ENCODE assay signal across 8 cellular contexts in genomic region chr17:8628609-8629169, GRCh38. TPM values are rescaled to one million over a fixed set of nuclear protein-coding genes. Genes with fewer than 3 reads are reported as not detected.
A peak's percentile ranks its signal among the peaks of the same experiment; 100 is the strongest.
DNase-seq lines count a peak whose midpoint lies in the region; ATAC-seq and TF ChIP-seq lines count a peak whose summit lies in the region.

No MANE protein-coding gene starts in this region.

- TF ChIP-seq CTCF in IMR-90 (conservative IDR thresholded peaks at IDR 0.05; ENCODE audit: low read depth, low read length) (no peak), chondrocyte (IDR thresholded peaks at IDR 0.05) (no peak)

- no peak overlapping the region for H2BK120ac ChIP-seq in IMR-90 (ENCODE audit: low read depth, low read length)

- peak overlapping the region; percentile 98 for H3K9ac ChIP-seq in IMR-90 (ENCODE audit: low read depth, low read length)

- TF ChIP-seq RAD21 in IMR-90 (IDR thresholded peaks at IDR 0.05; ENCODE audit: low read length) = no peak

- H2AFZ ChIP-seq in IMR-90 (replicated peaks; ENCODE audit: low read length, poor library complexity) = peak overlapping the region; percentile 9

- H4K91ac ChIP-seq in IMR-90 (ENCODE audit: insufficient read depth, low read depth, low read length) = peak overlapping the region; percentile 17; the same call in 1 of the 2 replicates

- WGBS in IMR-90 (ENCODE audit: extremely low coverage in 2 of 2, insufficient read length in 1 of 2), 2 experiments = 40% methylated on average over 1 of the region's 8 CpGs; no CpG with 5 or more reads in 1 of the 2 experiments

- peaks cover 3% of the 10 kb centered on the region for H3K4me1 ChIP-seq in CD8-positive, alpha-beta memory T cell (ENCODE audit: insufficient read depth, low read length)
- H3K4me1 ChIP-seq in IMR-90 (ENCODE audit: control insufficient read depth, insufficient read depth, low read length) = peaks cover 5% of the 10 kb centered on the region

- H3K27ac Mint-ChIP-seq in CD8-positive, alpha-beta memory T cell = no peak overlapping the region
- H3K27ac Mint-ChIP-seq in chondrocyte (ENCODE audit: unreplicated experiment) = peak overlapping the region; percentile 78
- no peak overlapping the region for H3K27ac Mint-ChIP-seq in natural killer cell treated with Interleukin-12 subunit alpha and Interleukin-12 subunit beta and Interleukin-15 and Interleukin-18, amount 100 ng/mL, for 72 hours

- peaks cover 0 to 3% (median 0%) of the 10 kb centered on the region in 3 donors for H3K36me3 Mint-ChIP-seq in CD8-positive, alpha-beta memory T cell
- peaks cover 1% of the 10 kb centered on the region for H3K36me3 Mint-ChIP-seq in chondrocyte (ENCODE audit: low read depth)
- no peaks in the 10 kb centered on the region for H3K36me3 Mint-ChIP-seq in natural killer cell treated with Interleukin-12 subunit alpha and Interleukin-12 subunit beta and Interleukin-15 and Interleukin-18, amount 100 ng/mL, for 72 hours

- dilution Hi-C loops in IMR-90 (cut with HindIII; ENCODE audit: low sequenced_read_pairs, unreplicated experiment) = no loop called here

- peak overlapping the region; percentile 48 for H3K14ac ChIP-seq in IMR-90 (replicated peaks; ENCODE audit: low read depth, low read length)

- peaks cover 41 to 68% of the 10 kb centered on the region in 2 donors for H3K27me3 Mint-ChIP-seq in CD8-positive, alpha-beta memory T cell
- no peaks in the 10 kb centered on the region for H3K27me3 Mint-ChIP-seq in chondrocyte (ENCODE audit: low read depth)
- H3K27me3 Mint-ChIP-seq in natural killer cell treated with Interleukin-12 subunit alpha and Interleukin-12 subunit beta and Interleukin-15 and Interleukin-18, amount 100 ng/mL, for 72 hours = peaks cover 42 to 49% of the 10 kb centered on the region in 2 donors

- peak overlapping the region; percentile 8; the same call in 1 of the 2 replicates for H3K56ac ChIP-seq in IMR-90 (ENCODE audit: extremely low read depth, insufficient read depth, low read length)

- no peak for TF ChIP-seq POLR2A in IMR-90 (IDR thresholded peaks at IDR 0.05; ENCODE audit: low read depth, low read length)

- peaks cover 10% of the 10 kb centered on the region for H3K27me3 ChIP-seq in CD8-positive, alpha-beta memory T cell (ENCODE audit: insufficient read depth, low read length, poor library complexity, severe bottlenecking)
- H3K27me3 ChIP-seq in IMR-90 (ENCODE audit: control insufficient read depth, insufficient read depth, low read length) = no peaks in the 10 kb centered on the region

- H2BK5ac ChIP-seq in IMR-90 (ENCODE audit: low read depth, low read length, poor library complexity, severe bottlenecking) = peak overlapping the region; percentile 35

- H3K4ac ChIP-seq in IMR-90 (ENCODE audit: low read depth, low read length) = peak overlapping the region; percentile 39; the same call in 1 of the 2 replicates

- no peak overlapping the region for H3K4me3 ChIP-seq in CD8-positive, alpha-beta memory T cell (ENCODE audit: low read length)
- peak overlapping the region; percentile 75 for H3K4me3 ChIP-seq in IMR-90 (ENCODE audit: insufficient read depth, low read depth, low read length)

- H4K20me1 ChIP-seq in IMR-90 (ENCODE audit: insufficient read depth, low read length) = peaks cover 15% of the 10 kb centered on the region

- CTCF ChIA-PET in CD8-positive, alpha-beta memory T cell (lab: Charles Lee) = no interaction called here
- CTCF ChIA-PET in IMR-90 (lab: Yijun Ruan, JAX) = no interaction called here

- no peaks in the 10 kb centered on the region for H3K9me3 ChIP-seq in CD8-positive, alpha-beta memory T cell (ENCODE audit: low read length)
- no peaks in the 10 kb centered on the region for H3K9me3 ChIP-seq in IMR-90 (ENCODE audit: control insufficient read depth, insufficient read depth, low read length)

- peak overlapping the region; percentile 6; the same call in 1 of the 2 replicates for H4K5ac ChIP-seq in IMR-90 (ENCODE audit: low read depth, low read length)

- peak overlapping the region; percentile 37 for H3K23ac ChIP-seq in IMR-90 (ENCODE audit: low read depth, low read length)

- ATAC-seq in IMR-90 (ENCODE audit: low read depth) = no peak
- no peak for ATAC-seq in natural killer cell treated with Interleukin-12 subunit alpha and Interleukin-12 subunit beta and Interleukin-15 and Interleukin-18, amount 100 ng/mL, for 72 hours
- no peak for ATAC-seq in GM18511 (IDR thresholded peaks at IDR 0.05; ENCODE audit: unreplicated experiment)
- ATAC-seq in HG02938 (IDR thresholded peaks at IDR 0.05; ENCODE audit: unreplicated experiment) = no peak

- no peak overlapping the region for H2BK20ac ChIP-seq in IMR-90 (ENCODE audit: low read depth, low read length)

- H3K4me3 Mint-ChIP-seq in CD8-positive, alpha-beta memory T cell = peak overlapping the region in 6 of 7 donors; percentile 0 to 75 (median 56)
- H3K4me3 Mint-ChIP-seq in chondrocyte (ENCODE audit: unreplicated experiment) = peak overlapping the region; percentile 99
- H3K4me3 Mint-ChIP-seq in natural killer cell treated with Interleukin-12 subunit alpha and Interleukin-12 subunit beta and Interleukin-15 and Interleukin-18, amount 100 ng/mL, for 72 hours = peak overlapping the region; percentile 32

- no peaks in the 10 kb centered on the region for H3K36me3 ChIP-seq in CD8-positive, alpha-beta memory T cell (ENCODE audit: insufficient read depth, low read length)
- no peaks in the 10 kb centered on the region for H3K36me3 ChIP-seq in IMR-90 (ENCODE audit: control insufficient read depth, insufficient read depth, low read length)

- no peak for DNase-seq in CD8-positive, alpha-beta memory T cell
- DNase-seq in IMR-90 = no peak
- no peak for DNase-seq in chondrocyte (ENCODE audit: low spot score)
- DNase-seq in natural killer cell treated with Interleukin-12 subunit alpha and Interleukin-12 subunit beta and Interleukin-15 and Interleukin-18, amount 100 ng/mL, for 72 hours (ENCODE audit: low spot score) = no peak
- no peak for DNase-seq in NCI-H526 treated with DMSO at 0.1 percent for 48 hours (lab: John Stamatoyannopoulos, UW)
- DNase-seq in globus pallidus (ENCODE audit: low spot score) = no peak

- H2BK15ac ChIP-seq in IMR-90 (ENCODE audit: low read depth, low read length) = no peak overlapping the region

- H4K8ac ChIP-seq in IMR-90 (ENCODE audit: low read depth in 2 of 2, low read length in 2 of 2) = peak overlapping the region in 1 of 2 experiments; percentile 20; a peak in 3 of 4 replicates

- H2AK9ac ChIP-seq in IMR-90 (replicated peaks; ENCODE audit: low read depth, low read length, poor library complexity) = no peak overlapping the region

- intact Hi-C loops in IMR-90 (cut with micrococcal nuclease) = loop anchor here (2.0 to 10.0 kb wide), 2 partner anchors 64 to 244 kb away; partner anchors contain the start of gene RPL26

- POLR2A ChIA-PET in CD8-positive, alpha-beta memory T cell (lab: Charles Lee) = no interaction called here
- POLR2A ChIA-PET in IMR-90 (lab: Charles Lee; ENCODE audit: unreplicated experiment) = no interaction called here

- no peaks in the 10 kb centered on the region for H3K9me3 Mint-ChIP-seq in CD8-positive, alpha-beta memory T cell
- no peaks in the 10 kb centered on the region for H3K9me3 Mint-ChIP-seq in chondrocyte (ENCODE audit: low read depth)
- H3K9me3 Mint-ChIP-seq in natural killer cell treated with Interleukin-12 subunit alpha and Interleukin-12 subunit beta and Interleukin-15 and Interleukin-18, amount 100 ng/mL, for 72 hours = no peaks in the 10 kb centered on the region

- H3K79me1 ChIP-seq in IMR-90 (ENCODE audit: low read depth in 1 of 2, low read length in 2 of 2) = peaks cover 21 to 45% of the 10 kb centered on the region in 2 experiments

- H3K4me2 ChIP-seq in IMR-90 (ENCODE audit: low read depth, low read length) = peak overlapping the region; percentile 95

- H3K9me1 ChIP-seq in IMR-90 (ENCODE audit: insufficient read depth, low read length) = peaks cover 9% of the 10 kb centered on the region

- H3K27ac ChIP-seq in CD8-positive, alpha-beta memory T cell (ENCODE audit: low read depth, low read length) = no peak overlapping the region
- peak overlapping the region; percentile 56; the same call in 1 of the 2 replicates for H3K27ac ChIP-seq in IMR-90 (ENCODE audit: insufficient read depth, low read length)

- H2AK5ac ChIP-seq in IMR-90 (ENCODE audit: low read depth, low read length) = 0 out of 2 replicates have a peak overlapping the region, but pooled peaks have one; percentile 5

- 0 out of 2 replicates have a peak overlapping the region, but pooled peaks have one; percentile 3 for H3K18ac ChIP-seq in IMR-90 (ENCODE audit: low read depth, low read length)

- in situ Hi-C loops in IMR-90 (cut with MboI; ENCODE audit: low sequenced_read_pairs) = loop anchor here (10.0 kb wide), 1 partner anchor 56 kb away; no protein-coding TSS in a partner anchor

- BruUV-seq in IMR-90 (replicated peaks; lab: Mats Ljungman, UMichigan) = no TSS peak

- H3K4me1 Mint-ChIP-seq in CD8-positive, alpha-beta memory T cell = peaks cover 9 to 21% (median 14%) of the 10 kb centered on the region in 3 donors
- H3K4me1 Mint-ChIP-seq in chondrocyte (ENCODE audit: low read depth) = peaks cover 32% of the 10 kb centered on the region
- H3K4me1 Mint-ChIP-seq in natural killer cell treated with Interleukin-12 subunit alpha and Interleukin-12 subunit beta and Interleukin-15 and Interleukin-18, amount 100 ng/mL, for 72 hours (ENCODE audit: low read depth in 2 of 2) = peaks cover 10 to 12% of the 10 kb centered on the region in 2 donors

TF ChIP-seq in IMR-90, 13 proteins besides CTCF, POLR2A, EP300 and RAD21 (continues in another document):
- TF ChIP-seq RCOR1 (IDR thresholded peaks at IDR 0.05; ENCODE audit: insufficient replicate concordance, low read length) (no peak), FOS (IDR thresholded peaks at IDR 0.05; ENCODE audit: low read depth, low read length) (no peak), CEBPB (IDR thresholded peaks at IDR 0.05; ENCODE audit: low read depth, low read length) (no peak), RFX5 (IDR thresholded peaks at IDR 0.05; ENCODE audit: low read depth, low read length) (no peak), MAZ (IDR thresholded peaks at IDR 0.05; ENCODE audit: borderline replicate concordance, low read depth, low read length) (no peak), MAFK (IDR thresholded peaks at IDR 0.05; ENCODE audit: low read depth, low read length) (no peak), CHD1 (IDR thresholded peaks at IDR 0.05; ENCODE audit: low read depth, low read length) (no peak), SMC3 (IDR thresholded peaks at IDR 0.05; ENCODE audit: low read depth, low read length) (no peak), BHLHE40 (IDR thresholded peaks at IDR 0.05; ENCODE audit: low read depth, low read length) (no peak), NFE2L2 (IDR thresholded peaks at IDR 0.05; ENCODE audit: low read depth, low read length) (no peak)

RNA-seq across cellular contexts. Expression of gene MYH10, which starts 1.8 kb away (rescaled TPM):
- total RNA-seq in CD8-positive, alpha-beta memory T cell = 1 to 10 TPM; 6.7 to 7.5 TPM
- 2.4 TPM for polyA plus RNA-seq in CD8-positive, alpha-beta memory T cell
- total RNA-seq in IMR-90 (2012; rRNA removed) (95.2 and 102 TPM in 2 replicates), chondrocyte (211 to 296 TPM (median 284 TPM) in 3 replicates)
- polyA plus RNA-seq in IMR-90 (2012; rRNA removed) = 71.2 and 73.3 TPM in 2 replicates
- 40.4 and 66.0 TPM in 2 replicates for polyA plus RNA-seq in IMR-90 (2012; cell fraction: cytosol; rRNA removed)
- polyA plus RNA-seq in IMR-90 (2012; cell fraction: nucleus; rRNA removed; ENCODE audit: low replicate concordance) = 109 and 113 TPM in 2 replicates
- 1 to 10 TPM; 1.9 TPM for total RNA-seq in natural killer cell treated with Interleukin-12 subunit alpha and Interleukin-12 subunit beta and Interleukin-15 and Interleukin-18, amount 100 ng/mL, for 72 hours

Comparison
In these comparisons a context has a peak if more than half of its experiments do, and no peak if none do; other contexts are left out.
1. H3K4me3 Mint-ChIP-seq: peak in every context shown above with its lines; median percentile 99 in chondrocyte; 56 in CD8-positive, alpha-beta memory T cell; 32 in natural killer cell treated with Interleukin-12 subunit alpha and Interleukin-12 subunit beta and Interleukin-15 and Interleukin-18, amount 100 ng/mL, for 72 hours.
2. RNA of gene MYH10, which starts 1.8 kb away (total RNA-seq): 211 to 296 TPM in chondrocyte and 95.2 to 102 TPM in IMR-90; 6.7 to 7.5 TPM in CD8-positive, alpha-beta memory T cell and 1.9 TPM in natural killer cell treated with Interleukin-12 subunit alpha and Interleukin-12 subunit beta and Interleukin-15 and Interleukin-18, amount 100 ng/mL, for 72 hours; every median in the first group is over 10 times any median in the second.